Comparison of ENCODE assay signal across 9 cellular contexts in the genomic region with DNA sequence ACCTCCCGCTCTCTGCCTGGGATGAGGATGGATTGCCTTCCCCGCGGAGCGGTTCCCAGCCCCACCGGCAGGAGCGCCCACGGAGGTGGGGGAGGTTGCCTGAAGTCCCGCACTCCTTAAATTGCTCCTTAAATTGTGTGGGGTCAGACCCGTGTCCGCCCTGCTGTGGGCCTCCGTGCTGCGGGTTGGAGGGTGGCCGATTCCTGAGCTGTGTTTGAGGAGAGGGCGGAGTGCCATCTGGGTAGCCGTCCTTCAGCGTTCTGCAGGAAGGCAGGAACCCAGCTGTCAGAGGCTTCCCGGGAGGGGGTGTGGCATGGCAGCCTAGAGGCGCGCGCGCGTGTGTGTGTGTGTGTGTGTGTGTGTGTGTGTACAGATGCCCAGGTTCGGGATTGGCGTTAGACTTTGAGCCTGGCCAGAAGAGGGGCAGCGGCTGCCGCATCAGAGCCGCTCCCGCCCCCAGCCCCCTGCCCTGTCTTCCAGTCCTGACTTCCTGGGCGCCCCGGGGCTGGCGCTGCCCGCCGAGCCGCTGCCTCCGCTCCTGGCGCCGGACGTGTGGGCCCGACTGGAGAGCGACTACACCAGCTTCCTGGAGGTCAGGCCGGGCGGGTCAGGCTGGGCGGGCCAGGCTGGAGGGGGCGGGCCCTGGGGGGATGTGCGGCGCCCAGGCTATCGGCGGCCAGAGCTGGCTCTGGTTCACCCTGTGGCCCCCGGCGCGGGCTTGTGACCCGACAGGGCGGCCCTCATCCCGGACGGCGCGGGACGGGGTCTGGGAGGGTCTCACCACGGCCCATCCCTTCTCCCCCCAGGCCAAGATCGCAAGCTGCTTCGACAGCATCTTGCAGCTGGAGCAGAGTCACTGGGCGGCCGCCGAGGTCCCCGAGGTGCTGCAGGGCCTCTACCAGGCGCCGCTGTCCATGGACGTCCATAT. TPM values are rescaled to one million over a fixed set of nuclear protein-coding genes. Genes with fewer than 3 reads are reported as not detected.
DNase-seq lines count a peak whose midpoint lies in the region; ATAC-seq, FAIRE-seq and TF ChIP-seq lines count a peak whose summit lies in the region.
"Had no signal": no experiment of that assay in that cellular context is flagged by ENCODE, and none has a peak within 500 bp of the region (broad histone marks: within the 10 kb centered on the region; RNA-seq: fewer than 3 reads in every experiment).

No MANE protein-coding gene starts in this region.

- H3K27ac ChIP-seq in RWPE2 (ENCODE audit: poor library complexity, severe bottlenecking), result no peak overlapping the region
- H3K27ac ChIP-seq in small intestine (ENCODE audit: low read depth in 1 of 2, low read length in 1 of 2), result no peak overlapping the region
- H3K27ac ChIP-seq in gastrocnemius medialis, result no peak overlapping the region

- WGBS in small intestine, 3 donors, result 5 to 8% (median 6%) methylated on average over 43 to 68 of the region's 68 CpGs

- FAIRE-seq in small intestine (lab: Jason Lieb, UNC), result no peak

- peak; percentile 53 for DNase-seq in AG08395 (ENCODE audit: low spot score)
- peak; percentile 88 for DNase-seq in HK-2 (ENCODE audit: unreplicated experiment)
- no peak for DNase-seq in RWPE2 (ENCODE audit: low spot score)
- peak; percentile 41 for DNase-seq in fibroblast of peridontal ligament (ENCODE audit: extremely low read depth)
- DNase-seq in small intestine, result peak; percentile 82
- DNase-seq in HEK293T (ENCODE audit: extremely low spot score), result no peak
- no peak for DNase-seq in cerebellum (ENCODE audit: low spot score)
- DNase-seq in gastrocnemius medialis, result no peak

- peak overlapping the region; percentile 15 for H3K4me3 ChIP-seq in RWPE2 (ENCODE audit: severe bottlenecking)
- H3K4me3 ChIP-seq in small intestine (ENCODE audit: low read depth in 1 of 2, low read length in 2 of 2), result peak overlapping the region in 1 of 2 donors; percentile 35
- peak overlapping the region in 2 of 4 donors; percentile 2 to 25 for H3K4me3 ChIP-seq in gastrocnemius medialis

- intact Hi-C loops in gastrocnemius medialis (cut with DNase I; ENCODE audit: low total_unique reads), result loop anchor here (1.0 to 2.0 kb wide), 2 partner anchors 23 to 78 kb away; no protein-coding TSS in a partner anchor

- H3K4me1 ChIP-seq in RWPE2 (ENCODE audit: insufficient read depth, poor library complexity, severe bottlenecking) (peaks cover 3% of the 10 kb centered on the region), small intestine (ENCODE audit: control insufficient read depth in 2 of 2, insufficient read depth in 1 of 2, low read depth in 1 of 2, low read length in 1 of 2) (peaks cover 2 to 7% of the 10 kb centered on the region in 2 donors), gastrocnemius medialis (peaks cover 0 to 14% of the 10 kb centered on the region in 2 donors)

- TF ChIP-seq CTCF in RWPE2 (IDR thresholded peaks at IDR 0.05; ENCODE audit: poor library complexity, severe bottlenecking) (no peak), gastrocnemius medialis (IDR thresholded peaks at IDR 0.05 in 4 of 5, conservative IDR thresholded peaks at IDR 0.05 in 1 of 5) (peak in 1 of 5 experiments; percentile 17)

- H3K36me3 ChIP-seq in RWPE2 (ENCODE audit: low read depth) (no peaks in the 10 kb centered on the region), small intestine (ENCODE audit: control insufficient read depth in 2 of 2, insufficient read depth in 2 of 2, low read length in 2 of 2) (no peaks in the 10 kb centered on the region), gastrocnemius medialis (no peaks in the 10 kb centered on the region)

- ATAC-seq in RWPE2 (ENCODE audit: low read depth) (peak; percentile 54), gastrocnemius medialis (no peak)

- H3K9me3 ChIP-seq in RWPE2 (ENCODE audit: severe bottlenecking) (no peaks in the 10 kb centered on the region), small intestine (ENCODE audit: control insufficient read depth, low read depth) (no peaks in the 10 kb centered on the region), gastrocnemius medialis (no peaks in the 10 kb centered on the region)

- CTCF ChIA-PET in HEK293T (lab: Yijun Ruan, JAX), result interaction anchor here (0.8 to 4.3 kb wide), 11 partner anchors 8 to 191 kb away, joined by 3 to 36 read pairs (median 7); a partner anchor contains a TSS

- in situ Hi-C loops in gastrocnemius medialis (cut with MboI; ENCODE audit: low sequenced_read_pairs in 4 of 4), result loop anchor here in 3 of 4 donors (10.0 kb wide), 2 partner anchors 81 to 181 kb away; no protein-coding TSS in a partner anchor

- POLR2A ChIA-PET in HEK293T (lab: Yijun Ruan, JAX), result no interaction called here

- no peak for TF ChIP-seq POLR2A in gastrocnemius medialis (IDR thresholded peaks at IDR 0.05)

- peaks cover 24% of the 10 kb centered on the region for H3K27me3 ChIP-seq in RWPE2 (ENCODE audit: insufficient read depth, poor library complexity, severe bottlenecking)
- peaks cover 0 to 4% of the 10 kb centered on the region in 2 donors for H3K27me3 ChIP-seq in small intestine (ENCODE audit: control insufficient read depth in 2 of 2, insufficient read depth in 2 of 2, low read length in 2 of 2)
- peaks cover 31 to 45% (median 40%) of the 10 kb centered on the region in 3 donors for H3K27me3 ChIP-seq in gastrocnemius medialis

TF ChIP-seq in HEK293T, 16 proteins besides CTCF, POLR2A, EP300 and RAD21:
- TF ChIP-seq FOXK2 (IDR thresholded peaks at IDR 0.05), result no peak
- TF ChIP-seq LEF1 (IDR thresholded peaks at IDR 0.05; ENCODE audit: borderline replicate concordance), result no peak
- TF ChIP-seq, protein P1, sequence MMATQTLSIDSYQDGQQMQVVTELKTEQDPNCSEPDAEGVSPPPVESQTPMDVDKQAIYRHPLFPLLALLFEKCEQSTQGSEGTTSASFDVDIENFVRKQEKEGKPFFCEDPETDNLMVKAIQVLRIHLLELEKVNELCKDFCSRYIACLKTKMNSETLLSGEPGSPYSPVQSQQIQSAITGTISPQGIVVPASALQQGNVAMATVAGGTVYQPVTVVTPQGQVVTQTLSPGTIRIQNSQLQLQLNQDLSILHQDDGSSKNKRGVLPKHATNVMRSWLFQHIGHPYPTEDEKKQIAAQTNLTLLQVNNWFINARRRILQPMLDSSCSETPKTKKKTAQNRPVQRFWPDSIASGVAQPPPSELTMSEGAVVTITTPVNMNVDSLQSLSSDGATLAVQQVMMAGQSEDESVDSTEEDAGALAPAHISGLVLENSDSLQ (IDR thresholded peaks at IDR 0.05), result no peak
- TF ChIP-seq HDGF (IDR thresholded peaks at IDR 0.05; ENCODE audit: borderline replicate concordance), result no peak
- TF ChIP-seq L3MBTL2 (conservative IDR thresholded peaks at IDR 0.05), result no peak
- TF ChIP-seq SP1 (IDR thresholded peaks at IDR 0.05), result no peak
- no peak for TF ChIP-seq ARNT (IDR thresholded peaks at IDR 0.05)
- no peak for TF ChIP-seq SUZ12 (IDR thresholded peaks at IDR 0.05)
- no peak for TF ChIP-seq FOXA1 (IDR thresholded peaks at IDR 0.05)
- TF ChIP-seq TARDBP (IDR thresholded peaks at IDR 0.05), result no peak
- TF ChIP-seq CTBP1 (IDR thresholded peaks at IDR 0.05; ENCODE audit: borderline replicate concordance), result no peak
- TF ChIP-seq BHLHE40 (IDR thresholded peaks at IDR 0.05; ENCODE audit: borderline replicate concordance), result no peak
- no peak for TF ChIP-seq ELF4 (IDR thresholded peaks at IDR 0.05)
- no peak for TF ChIP-seq FOXM1 (IDR thresholded peaks at IDR 0.05; ENCODE audit: borderline replicate concordance)
- TF ChIP-seq NFRKB (IDR thresholded peaks at IDR 0.05), result no peak
- TF ChIP-seq ZNF384 (IDR thresholded peaks at IDR 0.05), result no peak
TF ChIP-seq in HEK293T: peak in this region for 0.

RNA-seq across cellular contexts. Expression of a gene that starts 9.2 kb away (rescaled TPM):
- polyA plus RNA-seq in small intestine, result 100 to 1,000 TPM in 1 of 3 donors, 10 to 100 TPM in 2; 35.7 to 110 (median 85.1) TPM
- total RNA-seq in cerebellum (0.36 TPM), gastrocnemius medialis (1 to 10 TPM in 1 of 4 donors, under 1 TPM in 1, not detected in 2; 0.35 to 2.4 TPM)
- total RNA-seq: dermis microvascular lymphatic vessel endothelial cell had no signal

RNA-seq across cellular contexts. Expression of a gene that starts 19.5 kb away (rescaled TPM):
- polyA plus RNA-seq in small intestine, result 10 to 100 TPM in 2 of 3 donors, 1 to 10 TPM in 1; 7.2 to 42.9 (median 11.9) TPM
- total RNA-seq in cerebellum, result 8.6 TPM
- 10 to 100 TPM; 14.8 to 72.9 (median 22.3) TPM for total RNA-seq in gastrocnemius medialis

RNA-seq across cellular contexts. Expression of a gene that starts 19.7 kb away (rescaled TPM):
- polyA plus RNA-seq in small intestine, result not detected
- total RNA-seq in cerebellum, result not detected
- not detected for total RNA-seq in gastrocnemius medialis
- total RNA-seq: dermis microvascular lymphatic vessel endothelial cell had no signal

RNA-seq across cellular contexts. Expression of a gene that starts 46.4 kb away (rescaled TPM):
- 10 to 100 TPM; 29.2 to 48.3 (median 30.6) TPM for polyA plus RNA-seq in small intestine
- total RNA-seq in cerebellum (102 TPM), gastrocnemius medialis (10 to 100 TPM; 30.0 to 64.3 (median 32.6) TPM)

Comparison
In these comparisons a context has a peak if more than half of its experiments do, and no peak if none do; other contexts are left out.
1. DNase-seq: peak in AG08395 (single experiment), HK-2 (single experiment), fibroblast of peridontal ligament (single experiment) and small intestine (single experiment); none in RWPE2 (single experiment), HEK293T (single experiment), cerebellum (single experiment) and gastrocnemius medialis (0 of 2).